21 cellular contexts compared by ENCODE assay signal in genomic region chr13:80850771-80851170, GRCh38.
"Had no signal": no experiment of that assay in that cellular context is flagged by ENCODE, and none has a peak within 500 bp of the region (broad histone marks: within the 10 kb centered on the region; RNA-seq: fewer than 3 reads in every experiment).

No MANE protein-coding gene starts in this region.

- H3K4me1 ChIP-seq: esophagus muscularis mucosa, lower lobe of right lung, neural progenitor cell, prostate gland, right atrium auricular region, stomach, thyroid gland had no signal

- H3K27me3 ChIP-seq: esophagus muscularis mucosa, neural progenitor cell, right atrium auricular region, stomach, thyroid gland had no signal

- H3K36me3 Mint-ChIP-seq: memory B cell; mesothelial cell of epicardium; naive B cell; natural killer cell treated with Interleukin-12 subunit alpha and Interleukin-12 subunit beta and Interleukin-15 and Interleukin-18, amount 100 ng/mL, for 72 hours; neural progenitor cell; stimulated activated effector memory CD8-positive, alpha-beta T cell treated with anti-CD3 and anti-CD28 coated beads, Interleukin-12 subunit alpha, Interleukin-12 subunit beta, amount 100 ng/mL, for 72 hours had no signal

- H3K27ac ChIP-seq: esophagus muscularis mucosa, lower lobe of right lung, neural progenitor cell, prostate gland, right atrium auricular region, stomach, thyroid gland had no signal

- H3K4me3 Mint-ChIP-seq: effector memory CD8-positive, alpha-beta T cell; memory B cell; mesothelial cell of epicardium; naive B cell; natural killer cell treated with Interleukin-12 subunit alpha and Interleukin-12 subunit beta and Interleukin-15 and Interleukin-18, amount 100 ng/mL, for 72 hours; neural progenitor cell; stimulated activated effector memory CD8-positive, alpha-beta T cell treated with anti-CD3 and anti-CD28 coated beads, Interleukin-12 subunit alpha, Interleukin-12 subunit beta, amount 100 ng/mL, for 72 hours had no signal

- H3K27ac Mint-ChIP-seq: effector memory CD8-positive, alpha-beta T cell; memory B cell; mesothelial cell of epicardium; naive B cell; natural killer cell treated with Interleukin-12 subunit alpha and Interleukin-12 subunit beta and Interleukin-15 and Interleukin-18, amount 100 ng/mL, for 72 hours; neural progenitor cell; stimulated activated effector memory CD8-positive, alpha-beta T cell treated with anti-CD3 and anti-CD28 coated beads, Interleukin-12 subunit alpha, Interleukin-12 subunit beta, amount 100 ng/mL, for 72 hours had no signal

- H3K4me1 Mint-ChIP-seq: memory B cell; mesothelial cell of epicardium; naive B cell; neural progenitor cell; stimulated activated effector memory CD8-positive, alpha-beta T cell treated with anti-CD3 and anti-CD28 coated beads, Interleukin-12 subunit alpha, Interleukin-12 subunit beta, amount 100 ng/mL, for 72 hours had no signal

- H3K27me3 Mint-ChIP-seq: effector memory CD8-positive, alpha-beta T cell; naive B cell; natural killer cell treated with Interleukin-12 subunit alpha and Interleukin-12 subunit beta and Interleukin-15 and Interleukin-18, amount 100 ng/mL, for 72 hours had no signal

- ATAC-seq: effector memory CD8-positive, alpha-beta T cell; left ventricle myocardium superior; lower lobe of right lung; mucosa of descending colon; natural killer cell treated with Interleukin-12 subunit alpha and Interleukin-12 subunit beta and Interleukin-15 and Interleukin-18, amount 100 ng/mL, for 72 hours; sciatic nerve; stimulated activated effector memory CD8-positive, alpha-beta T cell treated with anti-CD3 and anti-CD28 coated beads, Interleukin-12 subunit alpha, Interleukin-12 subunit beta, amount 100 ng/mL, for 72 hours had no signal

- H3K9me3 Mint-ChIP-seq: effector memory CD8-positive, alpha-beta T cell; memory B cell; naive B cell had no signal

- DNase-seq: cortex of kidney; effector memory CD8-positive, alpha-beta T cell; foreskin melanocyte; left ventricle myocardium superior; lower lobe of right lung; mucosa of descending colon; naive B cell; stimulated activated CD4-positive, alpha-beta T cell treated with anti-CD3 and anti-CD28 coated beads, Interleukin-2, amount 100 ng/mL, for 24 hours; stimulated activated CD4-positive, alpha-beta T cell treated with anti-CD3 and anti-CD28 coated beads, Interleukin-4, amount 100 ng/mL, for 24 hours; stimulated activated naive CD4-positive, alpha-beta T cell treated with Interleukin-2 at 50 U/mL for 16 hours; stomach; thyroid gland had no signal
